Comparison of ENCODE assay signal across 1 cellular context in genomic region chr1:61111084-61112050, GRCh38.
TF ChIP-seq lines count a peak whose summit lies in the region.

No MANE protein-coding gene starts in this region.

TF ChIP-seq in liver, 16 proteins besides CTCF, POLR2A, EP300 and RAD21:
- TF ChIP-seq REST (IDR thresholded peaks at IDR 0.05) (no peak), NR2F2 (IDR thresholded peaks at IDR 0.05) (no peak), YY1 (IDR thresholded peaks at IDR 0.05) (no peak), FOXA1 (IDR thresholded peaks at IDR 0.05) (no peak)
TF ChIP-seq in liver: peak in this region for 0.
